Comparison of ENCODE assay signal across 15 cellular contexts in genomic region chr9:36592801-36593583, GRCh38.
"Had no signal": no experiment of that assay in that cellular context is flagged by ENCODE, and none has a peak within 500 bp of the region (broad histone marks: within the 10 kb centered on the region; RNA-seq: fewer than 3 reads in every experiment).

No MANE protein-coding gene starts in this region.

- FAIRE-seq: astrocyte, colon, endometrium had no signal

- H3K9me3 ChIP-seq: esophagus muscularis mucosa, ovary, stomach, testis had no signal

- H3K4me1 ChIP-seq: esophagus muscularis mucosa, foreskin keratinocyte, stomach had no signal

- H3K4me3 Mint-ChIP-seq: neural crest cell had no signal

- H3K36me3 ChIP-seq: cardiac muscle cell, esophagus muscularis mucosa, ovary, stomach had no signal

- H3K27ac ChIP-seq: cardiac muscle cell, esophagus muscularis mucosa, foreskin keratinocyte, ovary, stomach, testis had no signal

- H3K27me3 ChIP-seq: cardiac muscle cell, esophagus muscularis mucosa, foreskin keratinocyte, ovary, stomach, testis had no signal

- DNase-seq: activated CD4-positive, CD25-positive, alpha-beta regulatory T cell treated with anti-CD3 and anti-CD28 coated beads, Interleukin-2, amount 50 U/mL, for 72 hours; activated effector memory CD4-positive, alpha-beta T cell treated with Interleukin-2 at 50 U/mL for 16 hours; activated naive CD4-positive, alpha-beta T cell treated with anti-CD3 and anti-CD28 coated beads, Interleukin-2, amount 50 U/mL, for 16 hours; foreskin keratinocyte; head of caudate nucleus; ovary; stomach; T-helper 9 cell; testis had no signal

- H3K4me1 Mint-ChIP-seq: neural crest cell had no signal

- H3K4me3 ChIP-seq: cardiac muscle cell, esophagus muscularis mucosa, ovary, stomach, testis had no signal

- H3K9me3 Mint-ChIP-seq: neural crest cell had no signal
